20 cellular contexts compared by ENCODE assay signal in the genomic region with DNA sequence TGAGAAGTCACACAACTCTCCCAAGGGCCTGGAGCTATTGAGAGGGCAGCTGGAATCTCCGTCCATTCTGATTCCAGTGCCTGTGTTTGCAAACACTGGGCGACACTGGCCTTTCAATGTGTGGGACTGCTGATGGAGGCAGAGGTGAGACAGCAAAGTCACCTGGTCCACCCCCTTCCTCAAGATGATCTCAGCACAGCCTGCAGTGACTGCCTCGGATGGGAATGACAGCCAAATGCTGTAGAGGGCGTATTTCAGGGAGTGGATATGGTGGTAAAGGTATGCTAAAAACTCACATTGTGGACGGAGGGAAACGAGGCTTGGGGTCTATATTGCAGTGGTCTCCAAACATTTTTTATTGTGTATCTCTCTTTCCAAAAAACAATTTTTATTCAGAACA. TPM values are rescaled to one million over a fixed set of nuclear protein-coding genes. Genes with fewer than 3 reads are reported as not detected.
DNase-seq lines count a peak whose midpoint lies in the region; ATAC-seq, FAIRE-seq and TF ChIP-seq lines count a peak whose summit lies in the region.
"Had no signal": no experiment of that assay in that cellular context is flagged by ENCODE, and none has a peak within 500 bp of the region (broad histone marks: within the 10 kb centered on the region; RNA-seq: fewer than 3 reads in every experiment).

No MANE protein-coding gene starts in this region.

- TF ChIP-seq POLR2A in A549 (IDR thresholded peaks at IDR 0.05; ENCODE audit: low read length), result peak; percentile 10; the same call in 1 of the 2 replicates

- no peaks in the 10 kb centered on the region for H4K20me1 ChIP-seq in H9 (ENCODE audit: control insufficient read depth, insufficient read depth, insufficient read length)

- no peak overlapping the region for H4K5ac ChIP-seq in H9 (ENCODE audit: insufficient read length, low read depth, low read length)

- H2AFZ ChIP-seq in H9 (ENCODE audit: low read length), result no peak overlapping the region

- H2BK120ac ChIP-seq in H9 (ENCODE audit: low read depth, low read length, poor library complexity, severe bottlenecking), result no peak overlapping the region

- no peak overlapping the region for H3K18ac ChIP-seq in H9 (ENCODE audit: insufficient read length, low read depth, low read length)

- no peak overlapping the region for H2AK5ac ChIP-seq in H9 (ENCODE audit: insufficient read length, low read length)

- WGBS in A549 (ENCODE audit: missing lambda C conversion rate), result 16% methylated on average over 6 of the region's 6 CpGs
- no CpG with 5 or more reads among the region's 6 CpGs for WGBS in H9 (ENCODE audit: extremely low coverage, insufficient read length, low lambda C conversion rate)
- 52% methylated on average over 6 of the region's 6 CpGs for WGBS in heart right ventricle, 2 donors

- no peak overlapping the region for H2BK20ac ChIP-seq in H9 (ENCODE audit: low read depth, low read length, poor library complexity, severe bottlenecking)

- H3K79me1 ChIP-seq in H9 (ENCODE audit: insufficient read depth, low read depth, low read length, poor library complexity, severe bottlenecking), result no peaks in the 10 kb centered on the region

- H3K27ac Mint-ChIP-seq in H9, result no peak overlapping the region
- H3K27ac Mint-ChIP-seq: CD4-positive, alpha-beta T cell had no signal

- TF ChIP-seq CTCF in A549 (IDR thresholded peaks at IDR 0.05) (no peak), H9 (conservative IDR thresholded peaks at IDR 0.05) (peak; percentile 68), heart right ventricle (IDR thresholded peaks at IDR 0.05) (no peak)

- ATAC-seq in A549 (no peak), HG03565 (IDR thresholded peaks at IDR 0.05; ENCODE audit: unreplicated experiment) (no peak), heart right ventricle (no peak)

- intact Hi-C loops in heart right ventricle (cut with DNase I), result no loop called here

- peaks cover 18% of the 10 kb centered on the region for H3K9me3 ChIP-seq in A549
- H3K9me3 ChIP-seq in H9 (ENCODE audit: control insufficient read depth, low read depth, low read length), result no peaks in the 10 kb centered on the region
- H3K9me3 ChIP-seq in heart right ventricle, result peaks cover 0 to 19% (median 5%) of the 10 kb centered on the region in 11 donors
- H3K9me3 ChIP-seq: Caco-2 had no signal

- CTCF ChIA-PET in A549 (lab: Yijun Ruan, JAX), result no interaction called here

- no peaks in the 10 kb centered on the region for H3K36me3 ChIP-seq in heart right ventricle

- no peak overlapping the region for H3K4me3 ChIP-seq in A549
- no peak overlapping the region for H3K4me3 ChIP-seq in heart right ventricle

- H3K4me1 ChIP-seq in A549, result no peaks in the 10 kb centered on the region
- peaks cover 2% of the 10 kb centered on the region for H3K4me1 ChIP-seq in H9 (ENCODE audit: insufficient read depth, low read length)
- H3K4me1 ChIP-seq in heart right ventricle, result no peaks in the 10 kb centered on the region
- H3K4me1 ChIP-seq: Caco-2 had no signal

- H3K14ac ChIP-seq in H9 (ENCODE audit: insufficient read depth, low read length), result no peak overlapping the region

- POLR2A ChIA-PET in A549 (lab: Yijun Ruan, JAX), result no interaction called here

- in situ Hi-C loops in SK-MEL-5 (cut with HindIII; ENCODE audit: low pct_unique_long_range_greater_than_20kb, low sequenced_read_pairs), result no loop called here

- no peak overlapping the region for H2BK5ac ChIP-seq in H9 (ENCODE audit: insufficient read length, low read length)

- no peak overlapping the region for H3K4ac ChIP-seq in H9 (ENCODE audit: low read depth, low read length)

- no peak for FAIRE-seq in A549 (lab: Jason Lieb, UNC)
- FAIRE-seq: GM12891, GM18507 had no signal

- no peaks in the 10 kb centered on the region for H3K27me3 ChIP-seq in H9 (ENCODE audit: insufficient read depth, low read length)
- H3K27me3 ChIP-seq in heart right ventricle, result peaks cover 0 to 14% (median 5%) of the 10 kb centered on the region in 7 donors

- H2BK12ac ChIP-seq in H9 (ENCODE audit: insufficient read length, low read depth, low read length), result no peak overlapping the region

- no peak overlapping the region for H3K56ac ChIP-seq in H9 (ENCODE audit: insufficient read length, low read depth, low read length)

- no peaks in the 10 kb centered on the region for H3K79me2 ChIP-seq in H9 (ENCODE audit: insufficient read depth, low read length)

- H3K4me2 ChIP-seq in A549, result no peak overlapping the region
- H3K4me2 ChIP-seq in H9 (ENCODE audit: insufficient read depth, insufficient read length, low read length), result no peak overlapping the region
- H3K4me2 ChIP-seq: SK-N-SH had no signal

- H3K9ac ChIP-seq in H9 (ENCODE audit: extremely low read depth, insufficient read length, low read length), result no peak overlapping the region
- H3K9ac ChIP-seq: SK-N-SH had no signal

- DNase-seq in A549 (ENCODE audit: low read depth in 1 of 2, low spot score in 1 of 2) (no peak), H9 (peak; percentile 77), SK-MEL-5 (ENCODE audit: low read depth, low spot score) (peak; percentile 5), iPS-NIHi11 (ENCODE audit: low spot score) (peak; percentile 44), SW480 (ENCODE audit: low spot score) (no peak), heart right ventricle (no peak)
- DNase-seq in NK-92 treated with Interleukin-12 subunit alpha and Interleukin-12 subunit beta, amount 100 ng/mL, for 24 hours (lab: John Stamatoyannopoulos, UW), result no peak
- DNase-seq: Caco-2; CD4-positive, alpha-beta T cell; DMS153; EL; NCI-H1092 treated with DMSO at 0.1 percent for 48 hours; NCI-H2081 treated with DMSO at 0.1 percent for 48 hours; NCI-H526 treated with DMSO at 0.1 percent for 48 hours; Right ventricle myocardium superior; SK-N-SH had no signal

- H3K4me1 Mint-ChIP-seq in H9, result peaks cover 4% of the 10 kb centered on the region in 2 experiments

- no peak for TF ChIP-seq RAD21 in A549 (conservative IDR thresholded peaks at IDR 0.05 in 1 of 2, IDR thresholded peaks at IDR 0.05 in 1 of 2)

- H3K27ac ChIP-seq in A549, result no peak overlapping the region
- no peak overlapping the region for H3K27ac ChIP-seq in H9 (ENCODE audit: insufficient read length, low read depth, low read length)
- H3K27ac ChIP-seq in heart right ventricle, result no peak overlapping the region

- H3K23me2 ChIP-seq in H9 (ENCODE audit: insufficient read length, low read depth, low read length, poor library complexity, severe bottlenecking), result no peaks in the 10 kb centered on the region

- H2BK15ac ChIP-seq in H9 (ENCODE audit: low read depth, low read length), result no peak overlapping the region

- H4K8ac ChIP-seq in H9 (replicated peaks; ENCODE audit: insufficient read length, low read depth, low read length), result no peak overlapping the region

- no peak overlapping the region for H4K91ac ChIP-seq in H9 (ENCODE audit: insufficient read length, low read depth, low read length)

- peaks cover 8 to 15% of the 10 kb centered on the region in 2 experiments for H3K9me3 Mint-ChIP-seq in H9

- H3K23ac ChIP-seq in H9 (ENCODE audit: insufficient read length, low read depth, low read length), result no peak overlapping the region

- H3K36me3 Mint-ChIP-seq in H9 (ENCODE audit: insufficient read depth in 1 of 3, low read depth in 3 of 3), result peaks cover 5 to 11% (median 5%) of the 10 kb centered on the region in 3 experiments; a peak in 6 of 7 replicates

- H3K27me3 Mint-ChIP-seq in H9 (ENCODE audit: low read depth), result peaks cover 6% of the 10 kb centered on the region

- no peak overlapping the region for H3K4me3 Mint-ChIP-seq in H9
- H3K4me3 Mint-ChIP-seq: CD4-positive, alpha-beta T cell had no signal

- TF ChIP-seq EP300 in A549 (IDR thresholded peaks at IDR 0.05), result no peak

- no peak overlapping the region for H3T11ph ChIP-seq in H9 (ENCODE audit: low read length)

TF ChIP-seq in A549, 52 proteins besides CTCF, POLR2A, EP300 and RAD21 (continues in another document):
- no peak for TF ChIP-seq JUNB (IDR thresholded peaks at IDR 0.05)
- no peak for TF ChIP-seq SMC3 (IDR thresholded peaks at IDR 0.05)
- TF ChIP-seq SREBF2 (IDR thresholded peaks at IDR 0.05), result no peak
- TF ChIP-seq, protein P1, sequence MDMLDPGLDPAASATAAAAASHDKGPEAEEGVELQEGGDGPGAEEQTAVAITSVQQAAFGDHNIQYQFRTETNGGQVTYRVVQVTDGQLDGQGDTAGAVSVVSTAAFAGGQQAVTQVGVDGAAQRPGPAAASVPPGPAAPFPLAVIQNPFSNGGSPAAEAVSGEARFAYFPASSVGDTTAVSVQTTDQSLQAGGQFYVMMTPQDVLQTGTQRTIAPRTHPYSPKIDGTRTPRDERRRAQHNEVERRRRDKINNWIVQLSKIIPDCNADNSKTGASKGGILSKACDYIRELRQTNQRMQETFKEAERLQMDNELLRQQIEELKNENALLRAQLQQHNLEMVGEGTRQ (IDR thresholded peaks at IDR 0.05), result no peak
- no peak for TF ChIP-seq NR3C1 (IDR thresholded peaks at IDR 0.05)
- no peak for TF ChIP-seq HMGXB4 (CRISPR knock-in tag; IDR thresholded peaks at IDR 0.05; ENCODE audit: borderline replicate concordance)
- TF ChIP-seq ESRRA (IDR thresholded peaks at IDR 0.05; ENCODE audit: borderline replicate concordance, low read length), result no peak
- no peak for TF ChIP-seq RNF2 (IDR thresholded peaks at IDR 0.05; ENCODE audit: borderline replicate concordance, low read depth)
- TF ChIP-seq ZSCAN20 (CRISPR knock-in tag; IDR thresholded peaks at IDR 0.05), result no peak

RNA-seq across cellular contexts. Expression of gene PGBD5, which starts 15.5 kb away (rescaled TPM):
- polyA plus RNA-seq in A549 (2011; rRNA removed) (0.04 and 0.07 TPM in 2 replicates), A549 (2017; fragmentation: RNase III; extraction: RNeasy Plus Mini Kit Qiagen cat#74134 plus additional on column Dnase treatment) (0.24 to 0.66 TPM (median 0.47 TPM) in 3 replicates), heart right ventricle (under 1 TPM; 0.52 to 0.66 TPM)
- polyA plus RNA-seq in A549 (2012; cell fraction: cytosol; rRNA removed), result 0.10 and 0.12 TPM in 2 replicates
- polyA plus RNA-seq in A549 (2012; cell fraction: nucleus; rRNA removed), result 0.08 and 0.17 TPM in 2 replicates
- 0.39 TPM in 1 of 2 replicates, not detected in the other for polyA minus RNA-seq in A549 (2011; rRNA and poly(A)+ RNA removed)
- total RNA-seq in H9 (2021) (19.0 and 19.1 TPM in 2 replicates), heart right ventricle (10 to 100 TPM in 4 of 10 donors, 1 to 10 TPM in 6; 5.2 to 11.4 (median 8.8) TPM)
- total RNA-seq in SK-MEL-5 (2014; rRNA removed; shearing (Covaris generic)), result 0.61 and 0.80 TPM in 2 replicates
- 0.98 and 3.2 TPM in 2 replicates for polyA plus RNA-seq in SK-MEL-5 (2015; cell fraction: cytosol; rRNA removed)
- polyA plus RNA-seq in SK-MEL-5 (2015; cell fraction: nucleus; rRNA removed), result 0.20 and 0.43 TPM in 2 replicates
- total RNA-seq: CD4-positive, alpha-beta T cell; OCI-LY7 had no signal

Comparison
In these comparisons a context has a peak if more than half of its experiments do, and no peak if none do; other contexts are left out.
1. DNase-seq: peak in H9 (single experiment), SK-MEL-5 (single experiment) and iPS-NIHi11 (single experiment); none in A549 (0 of 2), SW480 (single experiment), NK-92 treated with Interleukin-12 subunit alpha and Interleukin-12 subunit beta, amount 100 ng/mL, for 24 hours (single experiment) and heart right ventricle (0 of 2).